Comparison of ENCODE assay signal across 26 cellular contexts in the genomic region with DNA sequence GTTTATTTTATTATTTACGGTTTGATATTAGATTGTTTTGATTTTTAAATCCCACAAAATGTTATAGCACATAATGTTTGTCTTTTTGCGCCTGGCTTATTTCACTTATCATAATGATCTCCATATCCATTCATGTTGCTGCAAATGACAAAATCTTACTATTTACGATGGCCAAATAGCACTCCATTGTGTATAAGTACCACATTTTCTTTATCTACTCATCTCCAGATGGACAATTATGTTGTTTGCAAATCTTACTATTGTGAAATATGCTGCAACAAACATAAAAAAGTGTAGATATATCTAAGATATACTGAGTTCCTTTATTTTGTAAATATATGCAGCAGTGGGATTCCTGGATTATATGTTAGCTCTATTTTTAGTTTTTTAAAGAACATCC.
"Had no signal": no experiment of that assay in that cellular context is flagged by ENCODE, and none has a peak within 500 bp of the region (broad histone marks: within the 10 kb centered on the region; RNA-seq: fewer than 3 reads in every experiment).

No MANE protein-coding gene starts in this region.

- FAIRE-seq: islet of Langerhans, kidney had no signal

- H3K4me3 ChIP-seq: left lung, lower lobe of right lung, ovary, right atrium auricular region, skin epidermis, stomach, testis, thyroid gland, transverse colon, upper lobe of left lung, vagina had no signal

- H3K27ac ChIP-seq: left lung, lower lobe of right lung, ovary, right atrium auricular region, skin epidermis, stomach, testis, thyroid gland, transverse colon, upper lobe of left lung, vagina had no signal

- H3K4me1 ChIP-seq: left lung, lower lobe of right lung, right atrium auricular region, stomach, testis, thyroid gland, transverse colon, upper lobe of left lung, vagina had no signal

- H3K27me3 ChIP-seq: left lung, ovary, right atrium auricular region, stomach, testis, thyroid gland, transverse colon, upper lobe of left lung, vagina had no signal

- H3K36me3 ChIP-seq: left lung, lower lobe of right lung, ovary, right atrium auricular region, stomach, thyroid gland, transverse colon, upper lobe of left lung, vagina had no signal

- ATAC-seq: left colon; left lung; lower lobe of right lung; naive thymus-derived CD4-positive, alpha-beta T cell; natural killer cell treated with Interleukin-12 subunit alpha and Interleukin-12 subunit beta and Interleukin-15 and Interleukin-18, amount 100 ng/mL, for 72 hours; sciatic nerve; stimulated activated naive B cell treated with anti-CD40 and anti-IgM and Interleukin-4, amounts not matched to agents 10 μg/mL and 1 μg/mL and 100 μg/mL, for 72 hours; stimulated activated naive CD8-positive, alpha-beta T cell treated with anti-CD3 and anti-CD28 coated beads, Interleukin-15, Interleukin-2, amounts not matched to agents 100 U/mL and 50 U/mL, for 24 hours had no signal

- DNase-seq: immature natural killer cell; kidney; left colon; left lung; lower lobe of right lung; mammary epithelial cell; mesendoderm; naive thymus-derived CD4-positive, alpha-beta T cell; ovary; stimulated activated CD4-positive, alpha-beta T cell treated with anti-CD3 and anti-CD28 coated beads, Interleukin-12 subunit alpha, Interleukin-12 subunit beta, amount 100 ng/mL, for 4 hours; stimulated activated CD4-positive, alpha-beta T cell treated with anti-CD3 and anti-CD28 coated beads, Interleukin-15, amount 100 ng/mL, for 24 hours; stimulated activated CD4-positive, alpha-beta T cell treated with anti-CD3 and anti-CD28 coated beads, Interleukin-2, amount 100 ng/mL, for 24 hours; stimulated activated CD4-positive, alpha-beta T cell treated with anti-CD3 and anti-CD28 coated beads, Interleukin-4, amount 100 ng/mL, for 1 hour; stimulated activated naive B cell treated with anti-CD40 and anti-IgM and Interleukin-4, amounts not matched to agents 10 μg/mL and 1 μg/mL and 100 μg/mL, for 72 hours; stimulated activated naive CD8-positive, alpha-beta T cell treated with anti-CD3 and anti-CD28 coated beads, Interleukin-15, Interleukin-2, amounts not matched to agents 100 U/mL and 50 U/mL, for 24 hours; stomach; testis; thyroid gland; transverse colon; upper lobe of left lung had no signal

- H3K9me3 ChIP-seq: ovary, testis, thyroid gland, transverse colon had no signal
